1 cellular context compared by ENCODE assay signal in genomic region chr22:26513852-26514251, GRCh38.
TF ChIP-seq lines count a peak whose summit lies in the region.

No MANE protein-coding gene starts in this region.

TF ChIP-seq in HepG2, 621 proteins besides CTCF, POLR2A, EP300 and RAD21:
- no peak for TF ChIP-seq ARID4A (CRISPR knock-in tag; IDR thresholded peaks at IDR 0.05; ENCODE audit: borderline replicate concordance)
- TF ChIP-seq FOSL1 (CRISPR knock-in tag; IDR thresholded peaks at IDR 0.05; ENCODE audit: borderline replicate concordance): no peak
- TF ChIP-seq CEBPB (IDR thresholded peaks at IDR 0.05; ENCODE audit: borderline replicate concordance, low read depth, low read length): peak; percentile 82
